ENCODE assay signal across 8 cellular contexts in the genomic region with DNA sequence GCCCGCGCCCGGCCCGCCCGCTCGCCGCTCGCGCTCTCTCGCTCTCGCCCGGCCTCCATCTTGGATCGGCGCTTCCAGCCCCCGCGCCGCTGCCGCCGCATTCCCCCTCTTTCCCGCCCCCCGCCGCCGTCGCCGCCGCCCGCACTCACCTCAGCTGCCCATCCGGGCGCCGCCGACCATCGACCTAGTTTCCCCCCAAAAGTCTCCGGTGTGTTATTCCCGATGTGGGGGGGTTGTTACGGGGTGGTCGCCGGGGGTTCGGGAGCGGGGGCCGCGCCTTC. TPM values are rescaled to one million over a fixed set of nuclear protein-coding genes. Genes with fewer than 3 reads are reported as not detected.
A peak's percentile ranks its signal among the peaks of the same experiment; 100 is the strongest.
DNase-seq lines count a peak whose midpoint lies in the region; ATAC-seq and TF ChIP-seq lines count a peak whose summit lies in the region.

No MANE protein-coding gene starts in this region.

- no peaks in the 10 kb centered on the region for H3K27me3 Mint-ChIP-seq in Caco-2 (ENCODE audit: insufficient read depth, unreplicated experiment)

- peak overlapping the region; percentile 92 for H3K27ac Mint-ChIP-seq in Caco-2 (ENCODE audit: unreplicated experiment)

- peak overlapping the region; percentile 76 for H3K4me3 Mint-ChIP-seq in Caco-2 (ENCODE audit: unreplicated experiment)

- BruUV-seq in Caco-2 (replicated peaks; lab: Mats Ljungman, UMichigan) = no TSS peak

- CTCF ChIA-PET in Caco-2 (lab: Charles Lee) = interaction anchor here (0.6 to 2.8 kb wide), 33 partner anchors 8 to 681 kb away, joined by 3 to 70 read pairs (median 5); partner anchors contain the start of genes MSL2 and NCK1

- ATAC-seq in GM19395 (IDR thresholded peaks at IDR 0.05; ENCODE audit: unreplicated experiment) (peak; percentile 15), HG03439 (IDR thresholded peaks at IDR 0.05; ENCODE audit: unreplicated experiment) (peak; percentile 12)

- H3K4me3 ChIP-seq in Caco-2 (ENCODE audit: low read depth, low read length) = peak overlapping the region; percentile 77
- peak overlapping the region; percentile 84 for H3K4me3 ChIP-seq in WERI-Rb-1 (ENCODE audit: low read depth, low read length)
- peak overlapping the region; percentile 80 for H3K4me3 ChIP-seq in cardiac muscle cell
- H3K4me3 ChIP-seq in sigmoid colon = peak overlapping the region; percentile 84 to 95 (median 88)

- H3K4me1 Mint-ChIP-seq in Caco-2 (ENCODE audit: low read depth, unreplicated experiment) = peaks cover 18% of the 10 kb centered on the region

- no peaks in the 10 kb centered on the region for H3K9me3 ChIP-seq in Caco-2
- no peaks in the 10 kb centered on the region for H3K9me3 ChIP-seq in WERI-Rb-1 (ENCODE audit: severe bottlenecking)
- no peaks in the 10 kb centered on the region for H3K9me3 ChIP-seq in cardiac muscle cell (ENCODE audit: low read depth)
- no peaks in the 10 kb centered on the region for H3K9me3 ChIP-seq in sigmoid colon

- H3K27ac ChIP-seq in WERI-Rb-1 (peak overlapping the region; percentile 98), cardiac muscle cell (peak overlapping the region; percentile 100), sigmoid colon (peak overlapping the region; percentile 92 to 99 (median 98))

- DNase-seq in Caco-2 (no peak), WERI-Rb-1 (no peak), cardiac muscle cell (ENCODE audit: low read depth in 1 of 2, low spot score in 1 of 2) (peak in 1 of 2 donors; percentile 79), sigmoid colon (no peak), COLO829 (ENCODE audit: low spot score) (no peak), DMS79 (lab: John Stamatoyannopoulos, UW) (no peak)

- H3K27me3 ChIP-seq in Caco-2 (replicated peaks; ENCODE audit: control insufficient read depth, insufficient read depth, low read length) (no peaks in the 10 kb centered on the region), WERI-Rb-1 (ENCODE audit: insufficient read depth, low read depth, severe bottlenecking) (no peaks in the 10 kb centered on the region), cardiac muscle cell (no peaks in the 10 kb centered on the region), sigmoid colon (no peaks in the 10 kb centered on the region)

- no peak for TF ChIP-seq POLR2A in sigmoid colon (IDR thresholded peaks at IDR 0.05)

- peaks cover 29% of the 10 kb centered on the region for H3K36me3 Mint-ChIP-seq in Caco-2 (ENCODE audit: insufficient read depth, unreplicated experiment)

- TF ChIP-seq CTCF in Caco-2 (IDR thresholded peaks at IDR 0.05; ENCODE audit: insufficient read depth in 1 of 2, low read depth in 1 of 2, low read length in 1 of 2, severe bottlenecking in 1 of 2, unreplicated experiment in 1 of 2) = no peak
- no peak for TF ChIP-seq CTCF in WERI-Rb-1 (IDR thresholded peaks at IDR 0.05; ENCODE audit: low read depth, low read length)
- no peak for TF ChIP-seq CTCF in cardiac muscle cell (IDR thresholded peaks at IDR 0.05; ENCODE audit: low read depth, low read length)
- TF ChIP-seq CTCF in sigmoid colon (IDR thresholded peaks at IDR 0.05) = no peak

- H3K4me1 ChIP-seq in Caco-2 = peaks cover 17% of the 10 kb centered on the region
- H3K4me1 ChIP-seq in cardiac muscle cell (ENCODE audit: low read depth) = peaks cover 32% of the 10 kb centered on the region
- H3K4me1 ChIP-seq in sigmoid colon = peaks cover 0 to 42% (median 33%) of the 10 kb centered on the region in 4 donors

- intact Hi-C loops in Caco-2 (cut with micrococcal nuclease; ENCODE audit: unreplicated experiment) = loop anchor here (1.0 to 10.0 kb wide), 10 partner anchors 110 to 677 kb away; partner anchors contain the start of genes IL20RB, NCK1 and PCCB
- intact Hi-C loops in sigmoid colon (cut with DNase I) = loop anchor here (2.0 to 5.0 kb wide), 6 partner anchors 67 to 680 kb away; partner anchors contain the start of gene SLC35G2

- POLR2A ChIA-PET in Caco-2 (lab: Charles Lee) = interaction anchor here (0.5 to 1.9 kb wide), 17 partner anchors 15 to 556 kb away, joined by 3 to 39 read pairs (median 5); partner anchors contain the start of genes MSL2 and NCK1

- TF ChIP-seq EP300 in sigmoid colon (IDR thresholded peaks at IDR 0.05) = no peak

- 0 to 1% methylated on average over 41 of the region's 41 CpGs for WGBS in sigmoid colon, 2 donors

- no peaks in the 10 kb centered on the region for H3K36me3 ChIP-seq in Caco-2 (ENCODE audit: control insufficient read depth, insufficient read depth, low read length)
- no peaks in the 10 kb centered on the region for H3K36me3 ChIP-seq in WERI-Rb-1
- H3K36me3 ChIP-seq in cardiac muscle cell = no peaks in the 10 kb centered on the region
- no peaks in the 10 kb centered on the region for H3K36me3 ChIP-seq in sigmoid colon

- no peaks in the 10 kb centered on the region for H3K9me3 Mint-ChIP-seq in Caco-2 (ENCODE audit: unreplicated experiment)

RNA-seq across cellular contexts. Expression of gene STAG1, which starts 0.2 kb away (rescaled TPM):
- total RNA-seq in Caco-2 (2022) (33.3 and 37.5 TPM in 2 replicates), cardiac muscle cell (18.3 and 21.0 TPM in 2 replicates), sigmoid colon (10 to 100 TPM; 37.3 to 52.8 (median 43.2) TPM)
- polyA plus RNA-seq in cardiac muscle cell (12.7 and 14.1 TPM in 2 replicates), sigmoid colon (10 to 100 TPM; 12.0 to 15.1 (median 13.2) TPM)
